Comparison of ENCODE assay signal across 8 cellular contexts in genomic region chr14:23301288-23301968, GRCh38. TPM values are rescaled to one million over a fixed set of nuclear protein-coding genes. Genes with fewer than 3 reads are reported as not detected.
DNase-seq lines count a peak whose midpoint lies in the region; ATAC-seq and TF ChIP-seq lines count a peak whose summit lies in the region.

No MANE protein-coding gene starts in this region.

- H3K9me3 Mint-ChIP-seq in naive thymus-derived CD8-positive, alpha-beta T cell = no peaks in the 10 kb centered on the region
- H3K9me3 Mint-ChIP-seq in stimulated activated naive B cell treated with anti-CD40 and anti-IgM and Interleukin-4, amounts not matched to agents 10 μg/mL and 1 μg/mL and 100 μg/mL, for 72 hours = no peaks in the 10 kb centered on the region

- peaks cover 0 to 13% (median 11%) of the 10 kb centered on the region in 5 donors for H3K27me3 Mint-ChIP-seq in naive thymus-derived CD8-positive, alpha-beta T cell
- H3K27me3 Mint-ChIP-seq in stimulated activated naive B cell treated with anti-CD40 and anti-IgM and Interleukin-4, amounts not matched to agents 10 μg/mL and 1 μg/mL and 100 μg/mL, for 72 hours = no peaks in the 10 kb centered on the region

- H3K4me1 ChIP-seq in DOHH2 (ENCODE audit: control insufficient read depth, low read length) (peaks cover 40% of the 10 kb centered on the region), KMS-11 (ENCODE audit: low read depth, poor library complexity, severe bottlenecking) (peaks cover 15% of the 10 kb centered on the region)

- H3K27ac ChIP-seq in DOHH2 (ENCODE audit: low read depth, low read length) = peak overlapping the region; percentile 81
- H3K27ac ChIP-seq in KMS-11 = peak overlapping the region; percentile 76

- H4K20me1 ChIP-seq in DOHH2 (ENCODE audit: control insufficient read depth, insufficient read depth, low read depth, low read length) (no peaks in the 10 kb centered on the region), KMS-11 (ENCODE audit: insufficient read depth) (no peaks in the 10 kb centered on the region)

- H3K9me2 ChIP-seq in DOHH2 (replicated peaks; ENCODE audit: control insufficient read depth, low read length) = no peaks in the 10 kb centered on the region

- POLR2A ChIA-PET in naive thymus-derived CD8-positive, alpha-beta T cell (lab: Charles Lee) = interaction anchor here (0.8 to 12.5 kb wide), 17 partner anchors 8 to 1010 kb away, joined by 3 to 376 read pairs (median 7); partner anchors contain the start of genes ACIN1, C14orf119, DCAF11 and HOMEZ

- H3K4me3 ChIP-seq in DOHH2 (ENCODE audit: low read length) (peak overlapping the region; percentile 83), KMS-11 (IDR thresholded peaks at IDR 0.05; ENCODE audit: insufficient read depth, low read depth, low read length) (no peak overlapping the region)

- peak overlapping the region; percentile 69; the same call in 1 of the 2 replicates for H2AFZ ChIP-seq in KMS-11 (ENCODE audit: low read depth)

- peaks cover 10% of the 10 kb centered on the region for H3F3A ChIP-seq in DOHH2 (ENCODE audit: control insufficient read depth, insufficient read depth)

- peaks cover 0 to 7% (median 0%) of the 10 kb centered on the region in 3 donors for H3K36me3 Mint-ChIP-seq in naive thymus-derived CD8-positive, alpha-beta T cell
- H3K36me3 Mint-ChIP-seq in stimulated activated naive B cell treated with anti-CD40 and anti-IgM and Interleukin-4, amounts not matched to agents 10 μg/mL and 1 μg/mL and 100 μg/mL, for 72 hours = peaks cover 9 to 19% of the 10 kb centered on the region in 2 donors

- peak; percentile 74 for TF ChIP-seq CTCF in DOHH2 (IDR thresholded peaks at IDR 0.05; ENCODE audit: low read depth, low read length, poor library complexity, severe bottlenecking)
- no peak; the same call in 1 of the 2 replicates for TF ChIP-seq CTCF in KMS-11 (conservative IDR thresholded peaks at IDR 0.05; ENCODE audit: low read depth, low read length)

- H3K79me2 ChIP-seq in DOHH2 (ENCODE audit: control insufficient read depth, low read length) = peaks cover 27% of the 10 kb centered on the region
- 0 out of 2 replicates have a peak, but pooled peaks cover 5% of the 10 kb centered on the region for H3K79me2 ChIP-seq in KMS-11 (ENCODE audit: insufficient read depth, low read depth)

- DNase-seq in activated T-helper 1 cell treated with Interleukin-2 at 50 U/mL for 16 hours (ENCODE audit: low read depth) = peak; percentile 98
- peak; percentile 99 for DNase-seq in fibroblast of gingiva (ENCODE audit: low read depth)
- DNase-seq in naive thymus-derived CD8-positive, alpha-beta T cell = peak; percentile 95 to 99 (median 97)
- peak; percentile 100 for DNase-seq in stimulated activated naive B cell treated with anti-CD40 and anti-IgM and Interleukin-4, amounts not matched to agents 10 μg/mL and 1 μg/mL and 100 μg/mL, for 72 hours

- no peaks in the 10 kb centered on the region for H3K9me3 ChIP-seq in DOHH2 (ENCODE audit: control insufficient read depth, insufficient read depth, low read length)

- ATAC-seq in GM21786 (IDR thresholded peaks at IDR 0.05; ENCODE audit: unreplicated experiment) = peak; percentile 71
- peak; percentile 68 to 74 for ATAC-seq in naive thymus-derived CD8-positive, alpha-beta T cell
- peak; percentile 83 for ATAC-seq in stimulated activated naive B cell treated with anti-CD40 and anti-IgM and Interleukin-4, amounts not matched to agents 10 μg/mL and 1 μg/mL and 100 μg/mL, for 72 hours (replicated peaks)

- H3K27me3 ChIP-seq in DOHH2 (ENCODE audit: control insufficient read depth, low read length) (no peaks in the 10 kb centered on the region), KMS-11 (ENCODE audit: insufficient read depth, low read depth) (no peaks in the 10 kb centered on the region)

- peak overlapping the region; percentile 78; the same call in 1 of the 2 replicates for H3K9ac ChIP-seq in KMS-11

- peak overlapping the region; percentile 84 to 99 (median 95) for H3K27ac Mint-ChIP-seq in naive thymus-derived CD8-positive, alpha-beta T cell
- peak overlapping the region; percentile 99 for H3K27ac Mint-ChIP-seq in stimulated activated naive B cell treated with anti-CD40 and anti-IgM and Interleukin-4, amounts not matched to agents 10 μg/mL and 1 μg/mL and 100 μg/mL, for 72 hours

- peak overlapping the region; percentile 78 for H3K4me2 ChIP-seq in DOHH2 (ENCODE audit: low read length)
- no peak overlapping the region for H3K4me2 ChIP-seq in KMS-11

- peaks cover 11 to 39% (median 32%) of the 10 kb centered on the region in 4 donors for H3K4me1 Mint-ChIP-seq in naive thymus-derived CD8-positive, alpha-beta T cell
- peaks cover 14 to 42% of the 10 kb centered on the region in 2 donors for H3K4me1 Mint-ChIP-seq in stimulated activated naive B cell treated with anti-CD40 and anti-IgM and Interleukin-4, amounts not matched to agents 10 μg/mL and 1 μg/mL and 100 μg/mL, for 72 hours

- H3K36me3 ChIP-seq in DOHH2 (ENCODE audit: control insufficient read depth, low read length) (peaks cover 43% of the 10 kb centered on the region), KMS-11 (ENCODE audit: insufficient read depth) (no peaks in the 10 kb centered on the region)

- H3K4me3 Mint-ChIP-seq in naive thymus-derived CD8-positive, alpha-beta T cell = peak overlapping the region; percentile 86 to 100 (median 94)
- peak overlapping the region; percentile 98 to 100 for H3K4me3 Mint-ChIP-seq in stimulated activated naive B cell treated with anti-CD40 and anti-IgM and Interleukin-4, amounts not matched to agents 10 μg/mL and 1 μg/mL and 100 μg/mL, for 72 hours

TF ChIP-seq in PFSK-1, 5 proteins besides CTCF, POLR2A, EP300 and RAD21:
- TF ChIP-seq FOXP2 (optimal IDR thresholded peaks at IDR 0.05; ENCODE audit: borderline replicate concordance, extremely low read depth, extremely low read length, insufficient read depth) (peak; percentile 94), POLR2AphosphoS5 (IDR thresholded peaks at IDR 0.05; ENCODE audit: low read depth, low read length) (no peak; the same call in 1 of the 2 replicates)
TF ChIP-seq in PFSK-1: peak in this region for 1.

RNA-seq across cellular contexts. Expression of gene PPP1R3E, which starts 1.2 kb away (rescaled TPM):
- polyA plus RNA-seq in PFSK-1 (2012; ENCODE audit: insufficient read length, low read depth) = 1.8 TPM
- total RNA-seq in naive thymus-derived CD8-positive, alpha-beta T cell = 100 to 1,000 TPM; 113 to 119 TPM
- 1 to 10 TPM; 2.6 to 3.1 (median 3.1) TPM for polyA plus RNA-seq in naive thymus-derived CD8-positive, alpha-beta T cell

RNA-seq across cellular contexts. Expression of gene BCL2L2, which starts 5.2 kb away (rescaled TPM):
- polyA plus RNA-seq in PFSK-1 (2012; ENCODE audit: insufficient read length, low read depth) = 30.6 TPM
- 1 to 10 TPM; 3.8 to 4.2 TPM for total RNA-seq in naive thymus-derived CD8-positive, alpha-beta T cell
- not detected for polyA plus RNA-seq in naive thymus-derived CD8-positive, alpha-beta T cell

RNA-seq across cellular contexts. Expression of gene HOMEZ, which starts 15.5 kb away (rescaled TPM):
- polyA plus RNA-seq in PFSK-1 (2012; ENCODE audit: insufficient read length, low read depth) = 4.8 TPM
- 10 to 100 TPM; 15.4 to 16.0 TPM for total RNA-seq in naive thymus-derived CD8-positive, alpha-beta T cell
- 1 to 10 TPM; 3.9 to 6.1 (median 5.9) TPM for polyA plus RNA-seq in naive thymus-derived CD8-positive, alpha-beta T cell

RNA-seq across cellular contexts. Expression of gene PABPN1, which starts 19.8 kb away (rescaled TPM):
- 75.5 TPM for polyA plus RNA-seq in PFSK-1 (2012; ENCODE audit: insufficient read length, low read depth)
- 100 to 1,000 TPM; 214 to 218 TPM for total RNA-seq in naive thymus-derived CD8-positive, alpha-beta T cell
- polyA plus RNA-seq in naive thymus-derived CD8-positive, alpha-beta T cell = 10 to 100 TPM; 84.3 to 96.9 (median 88.5) TPM

RNA-seq across cellular contexts. Expression of gene SLC22A17, which starts 51.3 kb away (rescaled TPM):
- polyA plus RNA-seq in PFSK-1 (2012; ENCODE audit: insufficient read length, low read depth) = 4.4 TPM
- 10 to 100 TPM; 20.8 to 22.6 TPM for total RNA-seq in naive thymus-derived CD8-positive, alpha-beta T cell
- 1 to 10 TPM; 3.9 to 9.6 (median 5.5) TPM for polyA plus RNA-seq in naive thymus-derived CD8-positive, alpha-beta T cell
